Comparison of ENCODE assay signal across 1 cellular context in the genomic region with DNA sequence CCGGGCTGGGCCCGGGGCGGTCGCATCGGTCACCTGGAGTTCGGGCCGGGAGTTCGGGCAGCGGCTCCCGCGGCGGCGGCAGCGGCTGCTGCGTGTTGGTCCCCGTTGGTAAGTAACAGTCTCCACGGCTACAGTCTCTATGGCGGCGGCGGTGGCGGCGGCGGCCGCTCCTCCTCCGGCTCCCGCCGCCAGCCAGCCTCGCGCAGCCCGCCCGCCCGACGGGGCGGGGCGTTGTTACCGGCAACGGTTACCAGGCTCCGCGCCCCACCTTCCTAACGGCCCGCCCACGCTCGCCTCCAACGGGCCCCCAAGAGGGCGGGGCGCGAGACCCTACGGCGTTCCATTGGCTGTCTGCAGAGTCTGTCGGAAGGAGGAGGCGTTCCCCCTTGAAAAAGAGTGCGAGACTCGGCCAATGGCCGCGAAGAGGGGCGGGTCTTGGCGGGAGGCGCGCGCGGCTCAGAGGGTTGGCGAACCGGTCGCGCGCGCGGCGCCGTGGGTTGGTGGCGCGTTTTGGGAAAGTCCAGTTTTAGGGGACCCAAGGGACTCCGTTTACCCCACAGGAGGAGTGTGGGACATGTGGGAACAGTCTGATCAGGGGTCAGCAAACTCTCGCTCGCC.
TF ChIP-seq lines count a peak whose summit lies in the region.

RFX2 (minus strand) TSS at position 141 of the 618 bp plus-strand sequence. CDS start 63,004 bp downstream, outside the sequence.

TF ChIP-seq in HepG2, 621 proteins besides CTCF, POLR2A, EP300 and RAD21 (continued from another document and continues in another):
- no peak for TF ChIP-seq GPBP1L1 (CRISPR knock-in tag; IDR thresholded peaks at IDR 0.05)
- peak; percentile 72 for TF ChIP-seq RFX3 (CRISPR knock-in tag; IDR thresholded peaks at IDR 0.05)
- TF ChIP-seq NR2F1 (CRISPR knock-in tag; IDR thresholded peaks at IDR 0.05): no peak
- no peak for TF ChIP-seq ZNF292 (CRISPR knock-in tag; IDR thresholded peaks at IDR 0.05; ENCODE audit: borderline replicate concordance, low read depth)
- TF ChIP-seq MAZ (IDR thresholded peaks at IDR 0.05; ENCODE audit: borderline replicate concordance, low read depth, low read length): peak; percentile 96
- TF ChIP-seq MAZ (CRISPR knock-in tag; IDR thresholded peaks at IDR 0.05; ENCODE audit: low read depth): 0 out of 2 replicates have a peak, but pooled peaks have one; percentile 28
- no peak for TF ChIP-seq MYPOP (CRISPR knock-in tag; IDR thresholded peaks at IDR 0.05)
- TF ChIP-seq ZNF10 (CRISPR knock-in tag; IDR thresholded peaks at IDR 0.05; ENCODE audit: borderline replicate concordance, low read depth): no peak
- TF ChIP-seq XRCC5 (optimal IDR thresholded peaks at IDR 0.05; ENCODE audit: low read length): peak; percentile 43
- TF ChIP-seq ZMYM4 (CRISPR knock-in tag; IDR thresholded peaks at IDR 0.05): peak; percentile 66
- no peak for TF ChIP-seq MAFG (CRISPR knock-in tag; IDR thresholded peaks at IDR 0.05)
- TF ChIP-seq, protein P1, sequence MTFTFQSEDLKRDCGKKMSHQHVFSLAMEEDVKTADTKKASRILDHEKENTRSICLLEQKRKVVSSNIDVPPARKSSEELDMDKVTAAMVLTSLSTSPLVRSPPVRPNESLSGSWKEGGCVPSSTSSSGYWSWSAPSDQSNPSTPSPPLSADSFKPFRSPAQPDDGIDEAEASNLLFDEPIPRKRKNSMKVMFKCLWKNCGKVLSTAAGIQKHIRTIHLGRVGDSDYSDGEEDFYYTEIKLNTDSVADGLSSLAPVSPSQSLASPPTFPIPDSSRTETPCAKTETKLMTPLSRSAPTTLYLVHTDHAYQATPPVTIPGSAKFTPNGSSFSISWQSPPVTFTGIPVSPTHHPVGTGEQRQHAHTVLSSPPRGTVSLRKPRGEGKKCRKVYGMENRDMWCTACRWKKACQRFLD (CRISPR knock-in tag; IDR thresholded peaks at IDR 0.05; ENCODE audit: borderline replicate concordance): no peak
- TF ChIP-seq ZNF138 (CRISPR knock-in tag; IDR thresholded peaks at IDR 0.05; ENCODE audit: low read depth): no peak
- peak; percentile 74; the same call in 1 of the 2 replicates for TF ChIP-seq TFDP1 (CRISPR knock-in tag; IDR thresholded peaks at IDR 0.05; ENCODE audit: borderline replicate concordance)
- no peak for TF ChIP-seq ELF4 (CRISPR knock-in tag; IDR thresholded peaks at IDR 0.05; ENCODE audit: borderline replicate concordance)
- TF ChIP-seq KMT2B (CRISPR knock-in tag; IDR thresholded peaks at IDR 0.05): peak; percentile 63; the same call in 1 of the 2 replicates
- TF ChIP-seq RFXAP (CRISPR knock-in tag; IDR thresholded peaks at IDR 0.05; ENCODE audit: borderline replicate concordance): no peak
- TF ChIP-seq ZKSCAN8 (CRISPR knock-in tag; IDR thresholded peaks at IDR 0.05; ENCODE audit: borderline replicate concordance): no peak
- TF ChIP-seq FOXO1 (CRISPR knock-in tag; IDR thresholded peaks at IDR 0.05): no peak
- no peak for TF ChIP-seq SNRNP70 (IDR thresholded peaks at IDR 0.05; ENCODE audit: low read depth, low read length)
- no peak for TF ChIP-seq IKZF4 (CRISPR knock-in tag; IDR thresholded peaks at IDR 0.05; ENCODE audit: borderline replicate concordance, low read depth, not compliant biosample characterization)
- no peak for TF ChIP-seq ZNF883 (CRISPR knock-in tag; IDR thresholded peaks at IDR 0.05; ENCODE audit: not compliant biosample characterization)
- no peak for TF ChIP-seq ZNF432 (CRISPR knock-in tag; IDR thresholded peaks at IDR 0.05; ENCODE audit: borderline replicate concordance)
- no peak for TF ChIP-seq KDM3A (CRISPR knock-in tag; IDR thresholded peaks at IDR 0.05; ENCODE audit: low read depth)
- peak; percentile 74; the same call in 1 of the 2 replicates for TF ChIP-seq SP5 (CRISPR knock-in tag; IDR thresholded peaks at IDR 0.05; ENCODE audit: borderline replicate concordance, low read depth)
- TF ChIP-seq SNAPC4 (CRISPR knock-in tag; IDR thresholded peaks at IDR 0.05): no peak
- no peak for TF ChIP-seq SUZ12 (IDR thresholded peaks at IDR 0.05; ENCODE audit: low read depth, low read length)
- no peak for TF ChIP-seq FOSL2 (CRISPR knock-in tag; IDR thresholded peaks at IDR 0.05)
- TF ChIP-seq SALL2 (CRISPR knock-in tag; IDR thresholded peaks at IDR 0.05): no peak
- no peak for TF ChIP-seq AGO1 (IDR thresholded peaks at IDR 0.05; ENCODE audit: low read depth, low read length, poor library complexity, severe bottlenecking)
- TF ChIP-seq DPF2 (CRISPR knock-in tag; IDR thresholded peaks at IDR 0.05; ENCODE audit: borderline replicate concordance, low read depth): no peak
- no peak for TF ChIP-seq ZNF121 (CRISPR knock-in tag; IDR thresholded peaks at IDR 0.05)
- peak; percentile 70 for TF ChIP-seq SAP130 (CRISPR knock-in tag; IDR thresholded peaks at IDR 0.05; ENCODE audit: low read depth)
- TF ChIP-seq ZNF7 (CRISPR knock-in tag; IDR thresholded peaks at IDR 0.05): no peak
- TF ChIP-seq ZNF713 (CRISPR knock-in tag; IDR thresholded peaks at IDR 0.05): no peak
- TF ChIP-seq CCDC6 (CRISPR knock-in tag; IDR thresholded peaks at IDR 0.05): no peak
- TF ChIP-seq KDM4B (CRISPR knock-in tag; IDR thresholded peaks at IDR 0.05): no peak
- TF ChIP-seq, protein P2, sequence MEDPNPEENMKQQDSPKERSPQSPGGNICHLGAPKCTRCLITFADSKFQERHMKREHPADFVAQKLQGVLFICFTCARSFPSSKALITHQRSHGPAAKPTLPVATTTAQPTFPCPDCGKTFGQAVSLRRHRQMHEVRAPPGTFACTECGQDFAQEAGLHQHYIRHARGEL (CRISPR knock-in tag; IDR thresholded peaks at IDR 0.05): no peak
- TF ChIP-seq, protein P3, sequence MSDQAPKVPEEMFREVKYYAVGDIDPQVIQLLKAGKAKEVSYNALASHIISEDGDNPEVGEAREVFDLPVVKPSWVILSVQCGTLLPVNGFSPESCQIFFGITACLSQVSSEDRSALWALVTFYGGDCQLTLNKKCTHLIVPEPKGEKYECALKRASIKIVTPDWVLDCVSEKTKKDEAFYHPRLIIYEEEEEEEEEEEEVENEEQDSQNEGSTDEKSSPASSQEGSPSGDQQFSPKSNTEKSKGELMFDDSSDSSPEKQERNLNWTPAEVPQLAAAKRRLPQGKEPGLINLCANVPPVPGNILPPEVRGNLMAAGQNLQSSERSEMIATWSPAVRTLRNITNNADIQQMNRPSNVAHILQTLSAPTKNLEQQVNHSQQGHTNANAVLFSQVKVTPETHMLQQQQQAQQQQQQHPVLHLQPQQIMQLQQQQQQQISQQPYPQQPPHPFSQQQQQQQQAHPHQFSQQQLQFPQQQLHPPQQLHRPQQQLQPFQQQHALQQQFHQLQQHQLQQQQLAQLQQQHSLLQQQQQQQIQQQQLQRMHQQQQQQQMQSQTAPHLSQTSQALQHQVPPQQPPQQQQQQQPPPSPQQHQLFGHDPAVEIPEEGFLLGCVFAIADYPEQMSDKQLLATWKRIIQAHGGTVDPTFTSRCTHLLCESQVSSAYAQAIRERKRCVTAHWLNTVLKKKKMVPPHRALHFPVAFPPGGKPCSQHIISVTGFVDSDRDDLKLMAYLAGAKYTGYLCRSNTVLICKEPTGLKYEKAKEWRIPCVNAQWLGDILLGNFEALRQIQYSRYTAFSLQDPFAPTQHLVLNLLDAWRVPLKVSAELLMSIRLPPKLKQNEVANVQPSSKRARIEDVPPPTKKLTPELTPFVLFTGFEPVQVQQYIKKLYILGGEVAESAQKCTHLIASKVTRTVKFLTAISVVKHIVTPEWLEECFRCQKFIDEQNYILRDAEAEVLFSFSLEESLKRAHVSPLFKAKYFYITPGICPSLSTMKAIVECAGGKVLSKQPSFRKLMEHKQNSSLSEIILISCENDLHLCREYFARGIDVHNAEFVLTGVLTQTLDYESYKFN (CRISPR knock-in tag; conservative IDR thresholded peaks at IDR 0.05): peak; percentile 28; the same call in 1 of the 2 replicates
- TF ChIP-seq SP140L (CRISPR knock-in tag; IDR thresholded peaks at IDR 0.05; ENCODE audit: borderline replicate concordance): no peak
- TF ChIP-seq MTA1 (CRISPR knock-in tag; IDR thresholded peaks at IDR 0.05; ENCODE audit: borderline replicate concordance): no peak
- no peak for TF ChIP-seq JDP2 (CRISPR knock-in tag; IDR thresholded peaks at IDR 0.05; ENCODE audit: borderline replicate concordance)
- no peak for TF ChIP-seq TEAD2 (CRISPR knock-in tag; IDR thresholded peaks at IDR 0.05)
- no peak for TF ChIP-seq MLX (CRISPR knock-in tag; IDR thresholded peaks at IDR 0.05)
- no peak for TF ChIP-seq MAFK (conservative IDR thresholded peaks at IDR 0.05 in 1 of 2, IDR thresholded peaks at IDR 0.05 in 1 of 2; ENCODE audit: low read length in 2 of 2)
- peak; percentile 96 for TF ChIP-seq RBM22 (optimal IDR thresholded peaks at IDR 0.05; ENCODE audit: low read length)
- TF ChIP-seq, protein P4, sequence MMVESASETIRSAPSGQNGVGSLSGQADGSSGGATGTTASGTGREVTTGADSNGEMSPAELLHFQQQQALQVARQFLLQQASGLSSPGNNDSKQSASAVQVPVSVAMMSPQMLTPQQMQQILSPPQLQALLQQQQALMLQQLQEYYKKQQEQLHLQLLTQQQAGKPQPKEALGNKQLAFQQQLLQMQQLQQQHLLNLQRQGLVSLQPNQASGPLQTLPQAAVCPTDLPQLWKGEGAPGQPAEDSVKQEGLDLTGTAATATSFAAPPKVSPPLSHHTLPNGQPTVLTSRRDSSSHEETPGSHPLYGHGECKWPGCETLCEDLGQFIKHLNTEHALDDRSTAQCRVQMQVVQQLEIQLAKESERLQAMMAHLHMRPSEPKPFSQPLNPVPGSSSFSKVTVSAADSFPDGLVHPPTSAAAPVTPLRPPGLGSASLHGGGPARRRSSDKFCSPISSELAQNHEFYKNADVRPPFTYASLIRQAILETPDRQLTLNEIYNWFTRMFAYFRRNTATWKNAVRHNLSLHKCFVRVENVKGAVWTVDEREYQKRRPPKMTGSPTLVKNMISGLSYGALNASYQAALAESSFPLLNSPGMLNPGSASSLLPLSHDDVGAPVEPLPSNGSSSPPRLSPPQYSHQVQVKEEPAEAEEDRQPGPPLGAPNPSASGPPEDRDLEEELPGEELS (CRISPR knock-in tag; IDR thresholded peaks at IDR 0.05): no peak
